Comparison of ENCODE assay signal across 19 cellular contexts in the genomic region with DNA sequence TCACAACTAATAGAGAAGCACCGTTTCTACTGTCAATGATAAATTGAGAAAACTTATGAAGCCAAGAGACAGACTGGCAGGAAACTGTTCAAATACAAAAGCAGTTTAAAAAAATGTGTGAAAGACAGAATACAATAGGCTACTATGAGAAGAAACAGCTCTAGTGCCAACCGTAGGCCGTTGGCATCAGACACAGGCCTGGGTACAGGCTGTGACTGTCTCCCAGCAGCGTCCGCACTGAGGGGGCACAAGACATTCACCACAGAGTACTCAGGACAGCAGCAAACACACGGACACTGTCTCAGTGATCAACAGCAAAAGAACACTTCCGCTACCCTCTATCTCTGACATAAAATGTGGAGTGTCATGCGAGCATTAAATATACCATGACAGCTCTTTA.
"Had no signal": no experiment of that assay in that cellular context is flagged by ENCODE, and none has a peak within 500 bp of the region (broad histone marks: within the 10 kb centered on the region; RNA-seq: fewer than 3 reads in every experiment).

No MANE protein-coding gene starts in this region.

- H3K4me1 ChIP-seq: gastroesophageal sphincter, SJSA1 had no signal

- H3K27me3 ChIP-seq: brain microvascular endothelial cell, gastroesophageal sphincter, hepatocyte, SJSA1 had no signal

- H3K9me3 Mint-ChIP-seq: activated B cell treated with CpG ODN at 0.5 μM for 24 hours; dendritic cell treated with granulocyte-macrophage colony-stimulating factor and Interleukin-4, amounts not matched to agents 40 ng/mL and 50 ng/mL, for 4 days; nephron progenitor cell; stimulated activated effector memory CD8-positive, alpha-beta T cell treated with anti-CD3 and anti-CD28 coated beads, Interleukin-12 subunit alpha, Interleukin-12 subunit beta, amount 100 ng/mL, for 72 hours had no signal

- H3K27ac Mint-ChIP-seq: activated B cell treated with CpG ODN at 0.5 μM for 24 hours; activated CD8-positive, alpha-beta T cell treated with anti-CD3 and anti-CD28 coated beads, Interleukin-2, amount 10 ng/mL, durations not matched to agents 7 days and 5 days; activated naive CD8-positive, alpha-beta T cell; dendritic cell treated with granulocyte-macrophage colony-stimulating factor and Interleukin-4, amounts not matched to agents 40 ng/mL and 50 ng/mL, for 4 days; nephron progenitor cell; stimulated activated effector memory CD8-positive, alpha-beta T cell treated with anti-CD3 and anti-CD28 coated beads, Interleukin-12 subunit alpha, Interleukin-12 subunit beta, amount 100 ng/mL, for 72 hours had no signal

- H3K9me3 ChIP-seq: gastroesophageal sphincter, SJSA1 had no signal

- H3K27me3 Mint-ChIP-seq: activated B cell treated with CpG ODN at 0.5 μM for 24 hours; activated naive CD8-positive, alpha-beta T cell; dendritic cell treated with granulocyte-macrophage colony-stimulating factor and Interleukin-4, amounts not matched to agents 40 ng/mL and 50 ng/mL, for 4 days had no signal

- H3K4me2 ChIP-seq: hepatocyte had no signal

- H3K79me2 ChIP-seq: hepatocyte had no signal

- ATAC-seq: activated CD8-positive, alpha-beta T cell treated with anti-CD3 and anti-CD28 coated beads, Interleukin-2, amount 10 ng/mL, durations not matched to agents 7 days and 5 days; gastroesophageal sphincter; left ventricle myocardium superior; stimulated activated effector memory CD8-positive, alpha-beta T cell treated with anti-CD3 and anti-CD28 coated beads, Interleukin-12 subunit alpha, Interleukin-12 subunit beta, amount 100 ng/mL, for 72 hours had no signal

- H3K4me3 Mint-ChIP-seq: activated B cell treated with CpG ODN at 0.5 μM for 24 hours; activated CD8-positive, alpha-beta T cell treated with anti-CD3 and anti-CD28 coated beads, Interleukin-2, amount 10 ng/mL, durations not matched to agents 7 days and 5 days; activated naive CD8-positive, alpha-beta T cell; dendritic cell treated with granulocyte-macrophage colony-stimulating factor and Interleukin-4, amounts not matched to agents 40 ng/mL and 50 ng/mL, for 4 days; nephron progenitor cell; stimulated activated effector memory CD8-positive, alpha-beta T cell treated with anti-CD3 and anti-CD28 coated beads, Interleukin-12 subunit alpha, Interleukin-12 subunit beta, amount 100 ng/mL, for 72 hours had no signal

- H3K27ac ChIP-seq: brain microvascular endothelial cell, gastroesophageal sphincter, hepatocyte, SJSA1 had no signal

- DNase-seq: activated B cell treated with CpG ODN at 0.5 μM for 24 hours; activated CD4-positive, alpha-beta T cell treated with anti-CD3 and anti-CD28 coated beads for 48 hours; activated CD8-positive, alpha-beta memory T cell treated with anti-CD3 and anti-CD28 coated beads, Interleukin-2, amount 50 U/mL, for 4 hours; activated CD8-positive, alpha-beta T cell treated with anti-CD3 and anti-CD28 coated beads, Interleukin-2, amount 10 ng/mL, durations not matched to agents 7 days and 5 days; activated gamma-delta T cell treated with Interleukin-2 at 50 U/mL for 16 hours; activated T-cell treated with anti-CD3 and anti-CD28 coated beads, Interleukin-2, amount 50 U/mL, for 48 hours; amniotic stem cell; brain microvascular endothelial cell; cerebellar nuclear complex; left ventricle myocardium superior; mesendoderm; nephron progenitor cell; SW 1271 had no signal

- H2AFZ ChIP-seq: hepatocyte had no signal

- H3K4me1 Mint-ChIP-seq: activated B cell treated with CpG ODN at 0.5 μM for 24 hours; nephron progenitor cell; stimulated activated effector memory CD8-positive, alpha-beta T cell treated with anti-CD3 and anti-CD28 coated beads, Interleukin-12 subunit alpha, Interleukin-12 subunit beta, amount 100 ng/mL, for 72 hours had no signal

- H3K4me3 ChIP-seq: gastroesophageal sphincter, hepatocyte, SJSA1 had no signal
